1 cellular context compared by ENCODE assay signal in the genomic region with DNA sequence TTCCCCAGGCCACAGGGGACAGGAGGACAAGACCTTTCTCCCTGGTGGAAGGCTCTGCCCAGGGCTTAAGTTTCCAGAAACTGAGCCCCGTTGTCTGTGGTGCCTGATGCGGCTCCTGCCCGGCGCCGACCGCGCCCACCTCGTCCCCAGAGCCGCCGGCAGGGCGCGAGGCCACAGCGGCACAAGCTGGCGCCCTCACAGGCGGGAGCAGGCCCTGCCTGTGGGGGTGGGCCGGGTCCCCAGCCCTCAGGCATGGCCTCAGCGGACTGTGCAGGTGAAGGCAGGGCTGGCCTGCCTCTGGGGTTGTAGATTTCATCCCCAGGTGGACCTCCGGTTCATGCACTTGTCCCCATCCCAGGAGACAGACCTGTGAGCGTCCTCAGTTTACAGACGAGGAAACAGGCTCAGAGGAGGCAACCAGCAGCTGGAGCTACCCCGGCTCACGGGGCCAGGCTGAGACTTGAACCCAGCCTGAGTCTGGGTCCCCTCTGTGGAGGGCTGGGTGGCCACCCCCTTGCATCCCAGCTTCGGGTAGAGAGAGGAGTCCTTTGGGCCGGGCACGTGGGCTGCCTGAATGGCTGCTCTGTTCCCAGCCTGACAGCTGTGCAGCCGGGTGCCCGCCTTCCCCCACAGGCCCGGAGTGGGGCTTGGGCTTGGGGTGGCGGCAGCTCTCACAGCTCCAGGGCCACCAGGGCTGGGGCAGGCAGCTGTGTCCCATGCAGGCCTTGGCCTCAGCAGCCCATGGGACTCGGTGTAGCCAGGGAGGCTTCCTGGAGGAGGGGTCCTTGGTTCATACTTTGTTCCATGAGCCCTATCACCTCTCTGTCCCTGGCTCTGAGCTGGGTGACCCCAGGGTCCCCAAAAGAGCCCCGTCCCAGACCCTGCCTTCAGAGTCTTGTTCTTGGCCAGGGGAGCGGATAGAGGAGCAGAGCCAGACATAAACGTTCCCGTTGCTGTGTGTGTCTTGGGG.
TF ChIP-seq lines count a peak whose summit lies in the region.

No MANE protein-coding gene starts in this region.

TF ChIP-seq in H1, 55 proteins besides CTCF, POLR2A, EP300 and RAD21:
- TF ChIP-seq BRCA1 (IDR thresholded peaks at IDR 0.05; ENCODE audit: low read depth, low read length) (no peak), NANOG (IDR thresholded peaks at IDR 0.05; ENCODE audit: insufficient read depth, low read depth, low read length, poor library complexity, severe bottlenecking) (no peak), SIN3A (conservative IDR thresholded peaks at IDR 0.05 in 1 of 2, IDR thresholded peaks at IDR 0.05 in 1 of 2; ENCODE audit: low read depth in 1 of 2, low read length in 2 of 2) (no peak), SUZ12 (IDR thresholded peaks at IDR 0.05; ENCODE audit: low read length) (no peak), CBX5 (IDR thresholded peaks at IDR 0.05; ENCODE audit: low read depth, low read length) (no peak), JUN (IDR thresholded peaks at IDR 0.05; ENCODE audit: low read depth, low read length) (no peak), HDAC2 (IDR thresholded peaks at IDR 0.05; ENCODE audit: borderline replicate concordance in 1 of 2, low read depth in 2 of 2, low read length in 2 of 2) (no peak), RXRA (IDR thresholded peaks at IDR 0.05; ENCODE audit: insufficient read depth, low read depth, low read length) (no peak), PHF8 (conservative IDR thresholded peaks at IDR 0.05; ENCODE audit: low read depth, low read length) (no peak), SP2 (IDR thresholded peaks at IDR 0.05; ENCODE audit: low read length) (no peak), KDM1A (IDR thresholded peaks at IDR 0.05; ENCODE audit: borderline replicate concordance, low read length) (no peak), TAF7 (optimal IDR thresholded peaks at IDR 0.05; ENCODE audit: borderline replicate concordance, low read depth, low read length) (no peak), CHD1 (IDR thresholded peaks at IDR 0.05; ENCODE audit: low read depth, low read length) (no peak)
